Comparison of ENCODE assay signal across 1 cellular context in genomic region chr2:131105950-131106801, GRCh38.
TF ChIP-seq lines count a peak whose summit lies in the region.

No MANE protein-coding gene starts in this region.

TF ChIP-seq in HepG2, 621 proteins besides CTCF, POLR2A, EP300 and RAD21 (continued from another document):
- TF ChIP-seq SMC3 (IDR thresholded peaks at IDR 0.05; ENCODE audit: low read length), result peak; percentile 17; the same call in 1 of the 2 replicates
- TF ChIP-seq ZNF335 (CRISPR knock-in tag; IDR thresholded peaks at IDR 0.05), result peak; percentile 99
- TF ChIP-seq MIXL1 (CRISPR knock-in tag; IDR thresholded peaks at IDR 0.05), result peak; percentile 41; the same call in 1 of the 2 replicates
- TF ChIP-seq ZNF205 (CRISPR knock-in tag; IDR thresholded peaks at IDR 0.05), result 0 out of 2 replicates have a peak, but pooled peaks have one; percentile 60
- TF ChIP-seq ZSCAN21 (CRISPR knock-in tag; IDR thresholded peaks at IDR 0.05; ENCODE audit: borderline replicate concordance), result 0 out of 2 replicates have a peak, but pooled peaks have one; percentile 18
- peak; percentile 46 for TF ChIP-seq PAXIP1 (CRISPR knock-in tag; conservative IDR thresholded peaks at IDR 0.05)
- TF ChIP-seq ZFP37 (CRISPR knock-in tag; IDR thresholded peaks at IDR 0.05; ENCODE audit: borderline replicate concordance), result no peak
- peak; percentile 19; the same call in 1 of the 2 replicates for TF ChIP-seq POLR2AphosphoS5 (IDR thresholded peaks at IDR 0.05; ENCODE audit: low read depth, low read length)
- peak; percentile 71 for TF ChIP-seq DMAP1 (CRISPR knock-in tag; IDR thresholded peaks at IDR 0.05)
- TF ChIP-seq CERS6 (CRISPR knock-in tag; IDR thresholded peaks at IDR 0.05), result no peak
- TF ChIP-seq DRAP1 (CRISPR knock-in tag; IDR thresholded peaks at IDR 0.05), result peak; percentile 42
- peak; percentile 69; the same call in 1 of the 2 replicates for TF ChIP-seq ELF3 (CRISPR knock-in tag; IDR thresholded peaks at IDR 0.05)
- TF ChIP-seq FIP1L1 (IDR thresholded peaks at IDR 0.05; ENCODE audit: borderline replicate concordance, insufficient read depth, low read depth, low read length), result no peak
- TF ChIP-seq BRF2 (CRISPR knock-in tag; IDR thresholded peaks at IDR 0.05), result 0 out of 2 replicates have a peak, but pooled peaks have one; percentile 46
- TF ChIP-seq ZFY (CRISPR knock-in tag; IDR thresholded peaks at IDR 0.05), result peak; percentile 14; the same call in 1 of the 2 replicates
- peak; percentile 53; the same call in 1 of the 2 replicates for TF ChIP-seq ZFP82 (CRISPR knock-in tag; IDR thresholded peaks at IDR 0.05; ENCODE audit: borderline replicate concordance)
- TF ChIP-seq GATAD2A (CRISPR knock-in tag; IDR thresholded peaks at IDR 0.05), result peak; percentile 62; the same call in 1 of the 2 replicates
- TF ChIP-seq XBP1 (CRISPR knock-in tag; IDR thresholded peaks at IDR 0.05), result no peak
- TF ChIP-seq ZNF546 (CRISPR knock-in tag; conservative IDR thresholded peaks at IDR 0.05), result no peak
- TF ChIP-seq NFE2 (CRISPR knock-in tag; IDR thresholded peaks at IDR 0.05), result no peak
- TF ChIP-seq FOXK1 (CRISPR knock-in tag; IDR thresholded peaks at IDR 0.05; ENCODE audit: borderline replicate concordance, low read depth), result peak; percentile 56; the same call in 1 of the 2 replicates
- peak; percentile 52; the same call in 1 of the 2 replicates for TF ChIP-seq HOMEZ (CRISPR knock-in tag; IDR thresholded peaks at IDR 0.05; ENCODE audit: low read depth)
- TF ChIP-seq ZNF614 (CRISPR knock-in tag; IDR thresholded peaks at IDR 0.05; ENCODE audit: borderline replicate concordance), result no peak; the same call in 1 of the 2 replicates
- TF ChIP-seq ZEB1 (IDR thresholded peaks at IDR 0.05; ENCODE audit: insufficient replicate concordance, low read depth), result peak; percentile 14
- TF ChIP-seq ZNF3 (CRISPR knock-in tag; IDR thresholded peaks at IDR 0.05), result 0 out of 2 replicates have a peak, but pooled peaks have one; percentile 43
- no peak for TF ChIP-seq CEBPG (CRISPR knock-in tag; IDR thresholded peaks at IDR 0.05)
- peak; percentile 29; the same call in 1 of the 2 replicates for TF ChIP-seq ZNF350 (CRISPR knock-in tag; IDR thresholded peaks at IDR 0.05; ENCODE audit: borderline replicate concordance, low read depth)
- no peak for TF ChIP-seq ZSCAN5A (CRISPR knock-in tag; IDR thresholded peaks at IDR 0.05; ENCODE audit: borderline replicate concordance)
- TF ChIP-seq ZNF430 (CRISPR knock-in tag; IDR thresholded peaks at IDR 0.05), result 0 out of 2 replicates have a peak, but pooled peaks have one; percentile 77
- TF ChIP-seq KDM5A (IDR thresholded peaks at IDR 0.05; ENCODE audit: borderline replicate concordance, low read length), result peak; percentile 69
- TF ChIP-seq HMG20A (CRISPR knock-in tag; IDR thresholded peaks at IDR 0.05; ENCODE audit: borderline replicate concordance), result peak; percentile 17; the same call in 1 of the 2 replicates
- TF ChIP-seq IRF2 (CRISPR knock-in tag; IDR thresholded peaks at IDR 0.05), result peak; percentile 75; the same call in 1 of the 2 replicates
- peak; percentile 52; the same call in 1 of the 2 replicates for TF ChIP-seq HDAC1 (CRISPR knock-in tag; IDR thresholded peaks at IDR 0.05)
